ENCODE assay signal across 12 cellular contexts in genomic region chr10:11896549-11897200, GRCh38.
"Had no signal": no experiment of that assay in that cellular context is flagged by ENCODE, and none has a peak within 500 bp of the region (broad histone marks: within the 10 kb centered on the region; RNA-seq: fewer than 3 reads in every experiment).

No MANE protein-coding gene starts in this region.

- DNase-seq: activated CD4-positive, alpha-beta T cell treated with anti-CD3 and anti-CD28 coated beads for 1 hour; activated CD4-positive, alpha-beta T cell treated with anti-CD3 and anti-CD28 coated beads, Interleukin-2, amount 50 U/mL, for 4 hours; activated naive CD4-positive, alpha-beta T cell treated with Interleukin-2 at 50 U/mL for 16 hours; activated T-cell treated with anti-CD3 and anti-CD28 coated beads for 4 hours; endodermal cell; left cardiac atrium; lower lobe of right lung; stimulated activated CD4-positive, alpha-beta T cell treated with anti-CD3 and anti-CD28 coated beads, Interleukin-12 subunit alpha, Interleukin-12 subunit beta, amount 100 ng/mL, for 4 hours; stimulated activated CD4-positive, alpha-beta T cell treated with anti-CD3 and anti-CD28 coated beads, Interleukin-2, amount 100 ng/mL, for 24 hours; SW 1271 had no signal

- ATAC-seq: activated T-helper 17 cell treated with anti-CD3 and anti-CD28 coated beads, Interleukin-2, amount 50 U/mL, for 72 hours; left cardiac atrium; lower lobe of right lung had no signal

- H3K36me3 ChIP-seq: lower lobe of right lung had no signal

- H3K4me1 ChIP-seq: lower lobe of right lung had no signal

- H3K9me3 ChIP-seq: lower lobe of right lung had no signal

- H3K4me3 ChIP-seq: dorsolateral prefrontal cortex, lower lobe of right lung had no signal

- H3K27ac ChIP-seq: dorsolateral prefrontal cortex had no signal
